ENCODE assay signal across 28 cellular contexts in the genomic region with DNA sequence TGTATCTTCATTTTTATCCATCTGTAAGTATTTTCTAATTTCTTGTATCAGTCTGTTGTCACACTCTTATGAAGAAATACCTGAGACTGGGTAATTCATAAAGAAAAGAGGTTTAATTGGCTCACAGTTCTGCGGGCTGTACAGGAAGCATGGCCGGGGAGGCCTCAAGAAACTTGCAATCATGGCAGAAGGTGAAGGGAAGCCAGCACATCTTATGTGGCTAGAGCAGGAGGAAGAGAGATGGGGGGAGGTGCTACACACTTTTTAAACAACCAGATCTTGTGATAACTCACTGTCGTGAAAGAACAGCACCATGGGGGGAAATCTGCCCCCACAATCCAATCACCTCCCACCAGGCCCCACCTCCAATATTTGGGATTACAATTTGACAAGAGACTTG.
"Had no signal": no experiment of that assay in that cellular context is flagged by ENCODE, and none has a peak within 500 bp of the region (broad histone marks: within the 10 kb centered on the region; RNA-seq: fewer than 3 reads in every experiment).

No MANE protein-coding gene starts in this region.

- H3K4me3 ChIP-seq: ascending aorta, body of pancreas, Peyer's patch, SJSA1 had no signal

- ATAC-seq: activated T-helper 17 cell treated with anti-CD3 and anti-CD28 coated beads, Interleukin-2, amount 50 U/mL, for 72 hours; body of pancreas; SK-N-SH treated with all-trans-retinoic acid at 6 μM for 48 hours had no signal

- H3K27ac Mint-ChIP-seq: activated B cell treated with CpG ODN at 0.5 μM for 24 hours; activated CD4-positive, alpha-beta T cell treated with anti-CD3 and anti-CD28 coated beads, Interleukin-2, amount 10 ng/mL, durations not matched to agents 24 days and 14 days; activated naive CD4-positive, alpha-beta T cell treated with anti-CD3 and anti-CD28 coated beads for 36 hours; activated T-helper 17 cell treated with anti-CD3 and anti-CD28 coated beads, Interleukin-2, amount 50 U/mL, for 72 hours; T-helper 1 cell treated with Interleukin-12 subunit alpha and Interleukin-12 subunit beta and Interleukin-4 antibody, amounts not matched to agents 30 μg/mL and 1 μg/mL, for 36 hours had no signal

- DNase-seq: activated B cell treated with CpG ODN at 0.5 μM for 24 hours; activated CD4-positive, alpha-beta T cell treated with anti-CD3 and anti-CD28 coated beads for 1 hour; activated CD4-positive, alpha-beta T cell treated with anti-CD3 and anti-CD28 coated beads, Interleukin-2, amount 10 ng/mL, durations not matched to agents 24 days and 14 days; activated CD4-positive, alpha-beta T cell treated with anti-CD3 and anti-CD28 coated beads, Interleukin-2, amount 50 U/mL, for 48 hours; activated gamma-delta T cell; activated naive CD4-positive, alpha-beta T cell treated with anti-CD3 and anti-CD28 coated beads for 36 hours; activated T-cell treated with anti-CD3 and anti-CD28 coated beads for 4 hours; activated T-cell treated with anti-CD3 and anti-CD28 coated beads, Interleukin-2, amount 50 U/mL, for 48 hours; amniotic stem cell; body of pancreas; MV-4-11; NCI-H1092 treated with DMSO at 0.1 percent for 48 hours; NCI-H1417 treated with DMSO at 0.1 percent for 48 hours; NCI-H1694; NCI-H2029 treated with DMSO at 0.1 percent for 48 hours; NCI-H345; NCI-H510A; NCI-H526 treated with DMSO at 0.1 percent for 48 hours; OCI-M1; Peyer's patch; Right ventricle myocardium superior; SW 1271; T-helper 9 cell had no signal

- H3K4me3 Mint-ChIP-seq: activated B cell treated with CpG ODN at 0.5 μM for 24 hours; activated CD4-positive, alpha-beta T cell treated with anti-CD3 and anti-CD28 coated beads, Interleukin-2, amount 10 ng/mL, durations not matched to agents 24 days and 14 days; activated naive CD4-positive, alpha-beta T cell treated with anti-CD3 and anti-CD28 coated beads for 36 hours; activated T-helper 17 cell treated with anti-CD3 and anti-CD28 coated beads, Interleukin-2, amount 50 U/mL, for 72 hours; T-helper 1 cell treated with Interleukin-12 subunit alpha and Interleukin-12 subunit beta and Interleukin-4 antibody, amounts not matched to agents 30 μg/mL and 1 μg/mL, for 36 hours had no signal

- H3K4me1 Mint-ChIP-seq: activated T-helper 17 cell treated with anti-CD3 and anti-CD28 coated beads, Interleukin-2, amount 50 U/mL, for 72 hours had no signal

- H3K27me3 Mint-ChIP-seq: activated T-helper 17 cell treated with anti-CD3 and anti-CD28 coated beads, Interleukin-2, amount 50 U/mL, for 72 hours had no signal

- H3K9me3 Mint-ChIP-seq: activated B cell treated with CpG ODN at 0.5 μM for 24 hours; activated CD4-positive, alpha-beta T cell treated with anti-CD3 and anti-CD28 coated beads, Interleukin-2, amount 10 ng/mL, durations not matched to agents 24 days and 14 days; activated naive CD4-positive, alpha-beta T cell treated with anti-CD3 and anti-CD28 coated beads for 36 hours; activated T-helper 17 cell treated with anti-CD3 and anti-CD28 coated beads, Interleukin-2, amount 50 U/mL, for 72 hours; T-helper 1 cell treated with Interleukin-12 subunit alpha and Interleukin-12 subunit beta and Interleukin-4 antibody, amounts not matched to agents 30 μg/mL and 1 μg/mL, for 36 hours had no signal
